22 cellular contexts compared by ENCODE assay signal in the genomic region with DNA sequence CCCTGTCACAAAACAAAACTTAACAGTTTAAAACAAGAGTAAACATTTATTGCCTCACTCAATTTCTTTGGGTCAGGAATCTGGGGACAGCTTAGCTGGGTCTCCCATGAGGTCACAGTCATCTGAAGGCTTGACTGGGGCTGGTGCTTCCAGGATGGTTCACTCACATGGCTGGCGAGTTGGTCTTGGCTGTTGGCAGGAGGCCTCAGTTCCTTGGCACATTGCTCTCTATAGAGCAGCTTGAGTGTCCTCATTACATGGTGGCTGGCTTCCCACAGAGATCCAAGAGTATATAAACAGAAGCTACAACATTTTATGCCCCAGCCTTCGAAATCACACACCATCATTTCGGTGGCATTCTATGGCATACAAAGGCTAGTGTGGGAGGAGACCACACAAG.
"Had no signal": no experiment of that assay in that cellular context is flagged by ENCODE, and none has a peak within 500 bp of the region (broad histone marks: within the 10 kb centered on the region; RNA-seq: fewer than 3 reads in every experiment).

No MANE protein-coding gene starts in this region.

- H3K36me3 Mint-ChIP-seq: naive B cell; stimulated activated naive B cell treated with anti-CD40 and anti-IgM and Interleukin-4, amounts not matched to agents 10 μg/mL and 1 μg/mL and 100 μg/mL, for 72 hours had no signal

- H3K27ac ChIP-seq: coronary artery, foreskin keratinocyte, right atrium auricular region, sigmoid colon, skin epidermis, testis had no signal

- H3K27me3 ChIP-seq: foreskin keratinocyte, right atrium auricular region, sigmoid colon, testis, tibial nerve had no signal

- H3K9me3 Mint-ChIP-seq: endodermal cell; nephron; stimulated activated naive B cell treated with anti-CD40 and anti-IgM and Interleukin-4, amounts not matched to agents 10 μg/mL and 1 μg/mL and 100 μg/mL, for 72 hours; stimulated activated naive CD8-positive, alpha-beta T cell treated with anti-CD3 and anti-CD28 coated beads, Interleukin-15, amount 100 ng/mL, for 72 hours had no signal

- H3K36me3 ChIP-seq: right atrium auricular region, sigmoid colon, tibial nerve had no signal

- H3K4me3 ChIP-seq: coronary artery, lung, right atrium auricular region, sigmoid colon, skin epidermis, testis, tibial nerve had no signal

- ATAC-seq: foreskin keratinocyte; left colon; left ventricle myocardium superior; stimulated activated naive B cell treated with anti-CD40 and anti-IgM and Interleukin-4, amounts not matched to agents 10 μg/mL and 1 μg/mL and 100 μg/mL, for 72 hours; stimulated activated naive CD8-positive, alpha-beta T cell treated with anti-CD3 and anti-CD28 coated beads, Interleukin-15, amount 100 ng/mL, for 72 hours had no signal

- H3K27ac Mint-ChIP-seq: endodermal cell; nephron; stimulated activated naive B cell treated with anti-CD40 and anti-IgM and Interleukin-4, amounts not matched to agents 10 μg/mL and 1 μg/mL and 100 μg/mL, for 72 hours; stimulated activated naive CD8-positive, alpha-beta T cell treated with anti-CD3 and anti-CD28 coated beads, Interleukin-15, amount 100 ng/mL, for 72 hours had no signal

- H3K9me3 ChIP-seq: sigmoid colon, testis had no signal

- H3K4me3 Mint-ChIP-seq: endodermal cell; nephron; stimulated activated naive B cell treated with anti-CD40 and anti-IgM and Interleukin-4, amounts not matched to agents 10 μg/mL and 1 μg/mL and 100 μg/mL, for 72 hours; stimulated activated naive CD8-positive, alpha-beta T cell treated with anti-CD3 and anti-CD28 coated beads, Interleukin-15, amount 100 ng/mL, for 72 hours had no signal

- DNase-seq: effector CD4-positive, alpha-beta T cell; endodermal cell; erythroblast; foreskin keratinocyte; head of caudate nucleus; hippocampal formation; left colon; left ventricle myocardium superior; mesendoderm; naive B cell; sigmoid colon; stimulated activated CD4-positive, alpha-beta T cell treated with anti-CD3 and anti-CD28 coated beads, Interleukin-2, amount 100 ng/mL, for 24 hours; stimulated activated CD4-positive, alpha-beta T cell treated with anti-CD3 and anti-CD28 coated beads, Interleukin-4, amount 100 ng/mL, for 4 hours; stimulated activated naive B cell treated with anti-CD40 and anti-IgM and Interleukin-4, amounts not matched to agents 10 μg/mL and 1 μg/mL and 100 μg/mL, for 72 hours; stimulated activated naive CD8-positive, alpha-beta T cell treated with anti-CD3 and anti-CD28 coated beads, Interleukin-15, amount 100 ng/mL, for 72 hours; testis had no signal
